In the genomic region with DNA sequence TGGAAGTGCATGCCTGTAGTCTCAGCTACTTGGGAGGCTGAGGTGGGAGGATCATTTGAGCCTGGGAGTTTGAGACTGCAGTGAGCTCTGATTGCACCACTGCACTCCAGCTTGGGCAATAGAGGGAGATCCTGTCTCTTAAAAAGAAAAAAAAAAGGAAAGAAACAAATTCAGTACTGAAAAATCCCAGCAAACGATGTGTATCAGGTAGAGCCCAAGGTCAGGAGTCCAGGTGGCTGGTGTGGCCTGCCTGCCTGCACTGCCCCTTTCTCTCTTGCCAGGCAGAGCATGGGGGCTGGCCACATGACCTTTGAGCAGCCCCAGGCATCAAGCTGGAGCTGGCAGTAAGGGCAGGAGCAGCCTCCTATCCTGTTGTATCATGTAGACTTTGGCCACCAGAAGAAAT, we compare ENCODE assay signal across 1 cellular context.
A peak's percentile ranks its signal among the peaks of the same experiment; 100 is the strongest.
TF ChIP-seq lines count a peak whose summit lies in the region.

No MANE protein-coding gene starts in this region.

TF ChIP-seq in HepG2, 621 proteins besides CTCF, POLR2A, EP300 and RAD21 (continued from another document and continues in another):
- 0 out of 2 replicates have a peak, but pooled peaks have one; percentile 23 for TF ChIP-seq ZNF574 (CRISPR knock-in tag; IDR thresholded peaks at IDR 0.05)
- TF ChIP-seq, protein P1, sequence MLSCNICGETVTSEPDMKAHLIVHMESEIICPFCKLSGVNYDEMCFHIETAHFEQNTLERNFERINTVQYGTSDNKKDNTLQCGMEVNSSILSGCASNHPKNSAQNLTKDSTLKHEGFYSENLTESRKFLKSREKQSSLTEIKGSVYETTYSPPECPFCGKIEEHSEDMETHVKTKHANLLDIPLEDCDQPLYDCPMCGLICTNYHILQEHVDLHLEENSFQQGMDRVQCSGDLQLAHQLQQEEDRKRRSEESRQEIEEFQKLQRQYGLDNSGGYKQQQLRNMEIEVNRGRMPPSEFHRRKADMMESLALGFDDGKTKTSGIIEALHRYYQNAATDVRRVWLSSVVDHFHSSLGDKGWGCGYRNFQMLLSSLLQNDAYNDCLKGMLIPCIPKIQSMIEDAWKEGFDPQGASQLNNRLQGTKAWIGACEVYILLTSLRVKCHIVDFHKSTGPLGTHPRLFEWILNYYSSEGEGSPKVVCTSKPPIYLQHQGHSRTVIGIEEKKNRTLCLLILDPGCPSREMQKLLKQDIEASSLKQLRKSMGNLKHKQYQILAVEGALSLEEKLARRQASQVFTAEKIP (CRISPR knock-in tag; IDR thresholded peaks at IDR 0.05; ENCODE audit: borderline replicate concordance), result no peak
- no peak for TF ChIP-seq RFXANK (CRISPR knock-in tag; IDR thresholded peaks at IDR 0.05)
- no peak for TF ChIP-seq NCOA5 (CRISPR knock-in tag; IDR thresholded peaks at IDR 0.05)
- no peak for TF ChIP-seq ZNF615 (CRISPR knock-in tag; IDR thresholded peaks at IDR 0.05; ENCODE audit: borderline replicate concordance)
- TF ChIP-seq ONECUT2 (CRISPR knock-in tag; IDR thresholded peaks at IDR 0.05), result no peak
- peak; percentile 85; the same call in 1 of the 2 replicates for TF ChIP-seq ZNF362 (CRISPR knock-in tag; IDR thresholded peaks at IDR 0.05; ENCODE audit: borderline replicate concordance)
- 0 out of 2 replicates have a peak, but pooled peaks have one; percentile 35 for TF ChIP-seq DPF2 (CRISPR knock-in tag; IDR thresholded peaks at IDR 0.05; ENCODE audit: borderline replicate concordance, low read depth)
- TF ChIP-seq ZNF564 (CRISPR knock-in tag; IDR thresholded peaks at IDR 0.05), result no peak
- no peak for TF ChIP-seq NFATC3 (CRISPR knock-in tag; IDR thresholded peaks at IDR 0.05)
- TF ChIP-seq GFI1 (CRISPR knock-in tag; IDR thresholded peaks at IDR 0.05; ENCODE audit: borderline replicate concordance), result peak; percentile 60; the same call in 1 of the 2 replicates
- TF ChIP-seq NR1H2 (CRISPR knock-in tag; IDR thresholded peaks at IDR 0.05; ENCODE audit: borderline replicate concordance, low read depth), result no peak
- TF ChIP-seq SP4 (CRISPR knock-in tag; IDR thresholded peaks at IDR 0.05), result no peak
- peak; percentile 62 for TF ChIP-seq HDAC1 (CRISPR knock-in tag; IDR thresholded peaks at IDR 0.05)
- peak; percentile 97 for TF ChIP-seq HIC2 (CRISPR knock-in tag; IDR thresholded peaks at IDR 0.05; ENCODE audit: low read depth)
- TF ChIP-seq CBX1 (IDR thresholded peaks at IDR 0.05; ENCODE audit: low read depth), result no peak
- no peak for TF ChIP-seq ZNF296 (CRISPR knock-in tag; conservative IDR thresholded peaks at IDR 0.05)
- no peak for TF ChIP-seq ZNF567 (CRISPR knock-in tag; IDR thresholded peaks at IDR 0.05; ENCODE audit: borderline replicate concordance)
- TF ChIP-seq, protein P2, sequence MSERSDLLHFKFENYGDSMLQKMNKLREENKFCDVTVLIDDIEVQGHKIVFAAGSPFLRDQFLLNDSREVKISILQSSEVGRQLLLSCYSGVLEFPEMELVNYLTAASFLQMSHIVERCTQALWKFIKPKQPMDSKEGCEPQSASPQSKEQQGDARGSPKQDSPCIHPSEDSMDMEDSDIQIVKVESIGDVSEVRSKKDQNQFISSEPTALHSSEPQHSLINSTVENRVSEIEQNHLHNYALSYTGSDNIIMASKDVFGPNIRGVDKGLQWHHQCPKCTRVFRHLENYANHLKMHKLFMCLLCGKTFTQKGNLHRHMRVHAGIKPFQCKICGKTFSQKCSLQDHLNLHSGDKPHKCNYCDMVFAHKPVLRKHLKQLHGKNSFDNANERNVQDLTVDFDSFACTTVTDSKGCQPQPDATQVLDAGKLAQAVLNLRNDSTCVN (CRISPR knock-in tag; IDR thresholded peaks at IDR 0.05; ENCODE audit: borderline replicate concordance), result no peak
- no peak for TF ChIP-seq ATF2 (CRISPR knock-in tag; IDR thresholded peaks at IDR 0.05)
- no peak for TF ChIP-seq TBP (CRISPR knock-in tag; IDR thresholded peaks at IDR 0.05)
- peak; percentile 27 for TF ChIP-seq RARA (CRISPR knock-in tag; IDR thresholded peaks at IDR 0.05)
- no peak for TF ChIP-seq ZNF552 (CRISPR knock-in tag; IDR thresholded peaks at IDR 0.05; ENCODE audit: borderline replicate concordance)
- TF ChIP-seq NKX3-1 (CRISPR knock-in tag; IDR thresholded peaks at IDR 0.05), result no peak
- TF ChIP-seq TARDBP (CRISPR knock-in tag; IDR thresholded peaks at IDR 0.05), result no peak
- no peak for TF ChIP-seq ZBTB8A (CRISPR knock-in tag; IDR thresholded peaks at IDR 0.05; ENCODE audit: borderline replicate concordance, low read depth)
- TF ChIP-seq SP140L (CRISPR knock-in tag; IDR thresholded peaks at IDR 0.05; ENCODE audit: borderline replicate concordance), result no peak
- no peak for TF ChIP-seq NR3C1 (CRISPR knock-in tag; IDR thresholded peaks at IDR 0.05)
- no peak for TF ChIP-seq SIX4 (CRISPR knock-in tag; IDR thresholded peaks at IDR 0.05)
- no peak for TF ChIP-seq KMT2A (CRISPR knock-in tag; IDR thresholded peaks at IDR 0.05)
- peak; percentile 34; the same call in 1 of the 2 replicates for TF ChIP-seq NFKB2 (CRISPR knock-in tag; IDR thresholded peaks at IDR 0.05; ENCODE audit: borderline replicate concordance)
- TF ChIP-seq MLX (CRISPR knock-in tag; IDR thresholded peaks at IDR 0.05), result no peak
- TF ChIP-seq, protein P3, sequence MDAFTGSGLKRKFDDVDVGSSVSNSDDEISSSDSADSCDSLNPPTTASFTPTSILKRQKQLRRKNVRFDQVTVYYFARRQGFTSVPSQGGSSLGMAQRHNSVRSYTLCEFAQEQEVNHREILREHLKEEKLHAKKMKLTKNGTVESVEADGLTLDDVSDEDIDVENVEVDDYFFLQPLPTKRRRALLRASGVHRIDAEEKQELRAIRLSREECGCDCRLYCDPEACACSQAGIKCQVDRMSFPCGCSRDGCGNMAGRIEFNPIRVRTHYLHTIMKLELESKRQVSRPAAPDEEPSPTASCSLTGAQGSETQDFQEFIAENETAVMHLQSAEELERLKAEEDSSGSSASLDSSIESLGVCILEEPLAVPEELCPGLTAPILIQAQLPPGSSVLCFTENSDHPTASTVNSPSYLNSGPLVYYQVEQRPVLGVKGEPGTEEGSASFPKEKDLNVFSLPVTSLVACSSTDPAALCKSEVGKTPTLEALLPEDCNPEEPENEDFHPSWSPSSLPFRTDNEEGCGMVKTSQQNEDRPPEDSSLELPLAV (CRISPR knock-in tag; conservative IDR thresholded peaks at IDR 0.05; ENCODE audit: low read depth), result no peak
- no peak for TF ChIP-seq CREM (IDR thresholded peaks at IDR 0.05)
- TF ChIP-seq CREM (CRISPR knock-in tag; IDR thresholded peaks at IDR 0.05), result no peak
- TF ChIP-seq, protein P4, sequence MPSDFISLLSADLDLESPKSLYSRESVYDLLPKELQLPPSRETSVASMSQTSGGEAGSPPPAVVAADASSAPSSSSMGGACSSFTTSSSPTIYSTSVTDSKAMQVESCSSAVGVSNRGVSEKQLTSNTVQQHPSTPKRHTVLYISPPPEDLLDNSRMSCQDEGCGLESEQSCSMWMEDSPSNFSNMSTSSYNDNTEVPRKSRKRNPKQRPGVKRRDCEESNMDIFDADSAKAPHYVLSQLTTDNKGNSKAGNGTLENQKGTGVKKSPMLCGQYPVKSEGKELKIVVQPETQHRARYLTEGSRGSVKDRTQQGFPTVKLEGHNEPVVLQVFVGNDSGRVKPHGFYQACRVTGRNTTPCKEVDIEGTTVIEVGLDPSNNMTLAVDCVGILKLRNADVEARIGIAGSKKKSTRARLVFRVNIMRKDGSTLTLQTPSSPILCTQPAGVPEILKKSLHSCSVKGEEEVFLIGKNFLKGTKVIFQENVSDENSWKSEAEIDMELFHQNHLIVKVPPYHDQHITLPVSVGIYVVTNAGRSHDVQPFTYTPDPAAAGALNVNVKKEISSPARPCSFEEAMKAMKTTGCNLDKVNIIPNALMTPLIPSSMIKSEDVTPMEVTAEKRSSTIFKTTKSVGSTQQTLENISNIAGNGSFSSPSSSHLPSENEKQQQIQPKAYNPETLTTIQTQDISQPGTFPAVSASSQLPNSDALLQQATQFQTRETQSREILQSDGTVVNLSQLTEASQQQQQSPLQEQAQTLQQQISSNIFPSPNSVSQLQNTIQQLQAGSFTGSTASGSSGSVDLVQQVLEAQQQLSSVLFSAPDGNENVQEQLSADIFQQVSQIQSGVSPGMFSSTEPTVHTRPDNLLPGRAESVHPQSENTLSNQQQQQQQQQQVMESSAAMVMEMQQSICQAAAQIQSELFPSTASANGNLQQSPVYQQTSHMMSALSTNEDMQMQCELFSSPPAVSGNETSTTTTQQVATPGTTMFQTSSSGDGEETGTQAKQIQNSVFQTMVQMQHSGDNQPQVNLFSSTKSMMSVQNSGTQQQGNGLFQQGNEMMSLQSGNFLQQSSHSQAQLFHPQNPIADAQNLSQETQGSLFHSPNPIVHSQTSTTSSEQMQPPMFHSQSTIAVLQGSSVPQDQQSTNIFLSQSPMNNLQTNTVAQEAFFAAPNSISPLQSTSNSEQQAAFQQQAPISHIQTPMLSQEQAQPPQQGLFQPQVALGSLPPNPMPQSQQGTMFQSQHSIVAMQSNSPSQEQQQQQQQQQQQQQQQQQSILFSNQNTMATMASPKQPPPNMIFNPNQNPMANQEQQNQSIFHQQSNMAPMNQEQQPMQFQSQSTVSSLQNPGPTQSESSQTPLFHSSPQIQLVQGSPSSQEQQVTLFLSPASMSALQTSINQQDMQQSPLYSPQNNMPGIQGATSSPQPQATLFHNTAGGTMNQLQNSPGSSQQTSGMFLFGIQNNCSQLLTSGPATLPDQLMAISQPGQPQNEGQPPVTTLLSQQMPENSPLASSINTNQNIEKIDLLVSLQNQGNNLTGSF (CRISPR knock-in tag; IDR thresholded peaks at IDR 0.05), result no peak
- TF ChIP-seq MYC (CRISPR knock-in tag; IDR thresholded peaks at IDR 0.05; ENCODE audit: borderline replicate concordance), result peak; percentile 54; the same call in 1 of the 2 replicates
